ENCODE assay signal across 8 cellular contexts in the genomic region with DNA sequence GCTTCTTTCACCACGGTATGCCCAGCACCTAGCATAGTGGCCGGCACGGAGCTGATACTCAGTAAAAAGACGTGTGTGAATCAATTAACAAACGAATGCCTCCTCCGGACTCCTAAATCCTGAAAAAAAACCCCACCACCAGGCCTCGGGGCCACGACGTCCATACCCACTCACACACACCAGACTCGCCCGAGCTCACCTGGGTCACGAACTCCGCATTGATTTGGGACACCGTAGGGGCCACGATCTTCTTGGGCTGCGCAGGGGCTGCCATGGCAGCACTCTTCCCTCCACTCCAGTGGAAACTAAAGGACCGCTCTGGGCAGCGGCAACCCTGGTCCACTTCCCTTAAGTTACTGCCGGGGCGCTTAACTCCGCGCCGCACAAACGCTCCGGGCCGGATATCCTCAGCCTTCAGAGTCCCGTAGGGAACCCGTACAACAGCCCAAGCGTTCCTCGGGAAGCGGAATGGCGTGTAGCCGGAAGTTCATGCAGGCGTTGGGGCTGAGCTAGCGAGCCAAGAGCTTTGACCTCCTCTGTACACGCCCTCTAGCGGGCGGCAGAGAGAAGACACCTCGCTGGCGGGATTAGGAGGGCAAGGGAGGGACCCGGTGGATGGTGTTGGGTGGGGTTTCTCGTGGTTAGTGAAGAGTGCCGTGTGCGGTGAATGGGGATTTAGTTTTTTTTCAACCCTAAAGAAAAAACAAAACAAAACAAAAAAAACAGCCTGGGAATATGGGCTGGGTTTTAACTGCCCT. TPM values are rescaled to one million over a fixed set of nuclear protein-coding genes. Genes with fewer than 3 reads are reported as not detected.
A peak's percentile ranks its signal among the peaks of the same experiment; 100 is the strongest.
DNase-seq lines count a peak whose midpoint lies in the region; ATAC-seq and TF ChIP-seq lines count a peak whose summit lies in the region.

A gene (minus strand): TSS at position 403 of the 758 bp plus-strand sequence. CDS start 129 bp downstream, at position 274.

- H3K4me1 ChIP-seq in mammary epithelial cell (ENCODE audit: insufficient read depth, low read length), result peaks cover 4% of the 10 kb centered on the region
- peaks cover 5% of the 10 kb centered on the region for H3K4me1 ChIP-seq in smooth muscle cell (ENCODE audit: low read depth)

- peak; percentile 94 for TF ChIP-seq CTCF in VCaP (conservative IDR thresholded peaks at IDR 0.05)
- peak; percentile 58 to 82 for TF ChIP-seq CTCF in mammary epithelial cell (conservative IDR thresholded peaks at IDR 0.05 in 1 of 2, IDR thresholded peaks at IDR 0.05 in 1 of 2; ENCODE audit: extremely low read depth in 1 of 2, insufficient read depth in 1 of 2, low read depth in 1 of 2, low read length in 2 of 2)
- peak; percentile 43 for TF ChIP-seq CTCF in smooth muscle cell (IDR thresholded peaks at IDR 0.05; ENCODE audit: borderline replicate concordance, insufficient read depth, poor library complexity, severe bottlenecking)

- H3K9ac ChIP-seq in mammary epithelial cell (ENCODE audit: insufficient read depth, low read length) (peak within 1 kb of the TSS; percentile 86), smooth muscle cell (ENCODE audit: low read depth) (peak within 1 kb of the TSS; percentile 89)

- no peaks in the 10 kb centered on the region for H3F3A ChIP-seq in smooth muscle cell (ENCODE audit: low read depth)

- H3K4me3 ChIP-seq in mammary epithelial cell (replicated peaks in 1 of 3; ENCODE audit: insufficient read depth in 1 of 3, low read depth in 2 of 3, low read length in 3 of 3), result peak within 1 kb of the TSS; percentile 86 to 95 (median 87)
- peak within 1 kb of the TSS; percentile 95 for H3K4me3 ChIP-seq in smooth muscle cell

- DNase-seq in AG08395 (ENCODE audit: low spot score), result peak; percentile 95
- peak; percentile 66 for DNase-seq in NCI-H2196 treated with DMSO at 0.1 percent for 48 hours (lab: John Stamatoyannopoulos, UW; ENCODE audit: unreplicated experiment)
- DNase-seq in mammary epithelial cell, result peak; percentile 97
- peak; percentile 92 for DNase-seq in iPS-NIHi11 (ENCODE audit: low spot score)
- peak; percentile 65 for DNase-seq in smooth muscle cell (lab: John Stamatoyannopoulos, UW; ENCODE audit: unreplicated experiment)

- H3K27me3 ChIP-seq in mammary epithelial cell (ENCODE audit: insufficient read depth, low read length) (no peaks in the 10 kb centered on the region), smooth muscle cell (ENCODE audit: low read depth) (no peaks in the 10 kb centered on the region)

- H3K79me2 ChIP-seq in mammary epithelial cell (ENCODE audit: insufficient read depth, low read length), result peaks cover 44% of the 10 kb centered on the region
- peaks cover 49% of the 10 kb centered on the region for H3K79me2 ChIP-seq in smooth muscle cell (ENCODE audit: low read depth)

- peak within 1 kb of the TSS; percentile 81 for H3K4me2 ChIP-seq in mammary epithelial cell (ENCODE audit: insufficient read depth, low read depth, low read length)
- peak within 1 kb of the TSS; percentile 94 for H3K4me2 ChIP-seq in smooth muscle cell

- TSS peak; percentile 74 for BruUV-seq in mammary epithelial cell (replicated peaks; lab: Mats Ljungman, UMichigan)

- H3K9me3 ChIP-seq in mammary epithelial cell (replicated peaks; ENCODE audit: insufficient read depth, low read length), result no peaks in the 10 kb centered on the region
- H3K9me3 ChIP-seq in smooth muscle cell (replicated peaks; ENCODE audit: low read depth), result no peaks in the 10 kb centered on the region

- peak; percentile 97 for ATAC-seq in GM18873 (IDR thresholded peaks at IDR 0.05; ENCODE audit: low FRiP score, unreplicated experiment)
- ATAC-seq in HG03139 (IDR thresholded peaks at IDR 0.05; ENCODE audit: unreplicated experiment), result peak; percentile 93

- in situ Hi-C loops in mammary epithelial cell (cut with MboI; ENCODE audit: low sequenced_read_pairs in 2 of 2), result no loop called here

- H2AFZ ChIP-seq in mammary epithelial cell (ENCODE audit: low read depth, low read length) (peak within 1 kb of the TSS; percentile 98), smooth muscle cell (ENCODE audit: low read depth) (peak within 1 kb of the TSS; percentile 97)

- dilution Hi-C loops in mammary epithelial cell (cut with HindIII; ENCODE audit: low sequenced_read_pairs), result no loop called here

- H3K27ac ChIP-seq in VCaP, result peak within 1 kb of the TSS; percentile 92
- H3K27ac ChIP-seq in mammary epithelial cell (ENCODE audit: insufficient read depth, low read depth, low read length), result peak within 1 kb of the TSS; percentile 71
- peak within 1 kb of the TSS; percentile 77 for H3K27ac ChIP-seq in smooth muscle cell (ENCODE audit: low read depth)

- H3K36me3 ChIP-seq in mammary epithelial cell (ENCODE audit: insufficient read depth, low read length) (peaks cover 3% of the 10 kb centered on the region), smooth muscle cell (ENCODE audit: low read depth) (no peaks in the 10 kb centered on the region)

- intact Hi-C loops in mammary epithelial cell (cut with micrococcal nuclease), result loop anchor here (2.0 kb wide), 2 partner anchors 19 to 349 kb away; a partner anchor contains a TSS

- 1% methylated on average over 32 of the region's 44 CpGs for WGBS in mammary epithelial cell (ENCODE audit: low coverage, missing lambda C conversion rate)
- 1% methylated on average over 44 of the region's 44 CpGs for WGBS in smooth muscle cell (ENCODE audit: low lambda C conversion rate)

- H4K20me1 ChIP-seq in mammary epithelial cell (ENCODE audit: insufficient read depth, low read length) (no peaks in the 10 kb centered on the region), smooth muscle cell (ENCODE audit: low read depth) (peaks cover 12% of the 10 kb centered on the region)

- CTCF ChIA-PET in mammary epithelial cell (lab: Charles Lee; ENCODE audit: low non-redundant PET), result interaction anchor here (0.5 to 1.0 kb wide), 8 partner anchors 19 to 380 kb away, joined by 3 to 17 read pairs (median 6); a partner anchor contains a TSS

RNA-seq across cellular contexts. Expression of the gene that starts here (rescaled TPM):
- 10 to 100 TPM; 24.8 to 30.0 TPM for total RNA-seq in mammary epithelial cell
- polyA plus RNA-seq in mammary epithelial cell, result 19.6 TPM
- polyA minus RNA-seq in mammary epithelial cell, result 12.6 TPM
- total RNA-seq in smooth muscle cell, result 33.6 and 38.3 TPM in 2 replicates
- 11.6 and 13.0 TPM in 2 replicates for polyA plus RNA-seq in smooth muscle cell

Comparison
In these comparisons a context has a peak if more than half of its experiments do, and no peak if none do; other contexts are left out.
1. Peak in every context shown above with its lines: DNase-seq, ATAC-seq, H3K4me3 ChIP-seq and H3K27ac ChIP-seq.
2. CTCF ChIP-seq: peak in every context shown above with its lines; median percentile 94 in VCaP; 70 in mammary epithelial cell; 43 in smooth muscle cell.